8 cellular contexts compared by ENCODE assay signal in the genomic region with DNA sequence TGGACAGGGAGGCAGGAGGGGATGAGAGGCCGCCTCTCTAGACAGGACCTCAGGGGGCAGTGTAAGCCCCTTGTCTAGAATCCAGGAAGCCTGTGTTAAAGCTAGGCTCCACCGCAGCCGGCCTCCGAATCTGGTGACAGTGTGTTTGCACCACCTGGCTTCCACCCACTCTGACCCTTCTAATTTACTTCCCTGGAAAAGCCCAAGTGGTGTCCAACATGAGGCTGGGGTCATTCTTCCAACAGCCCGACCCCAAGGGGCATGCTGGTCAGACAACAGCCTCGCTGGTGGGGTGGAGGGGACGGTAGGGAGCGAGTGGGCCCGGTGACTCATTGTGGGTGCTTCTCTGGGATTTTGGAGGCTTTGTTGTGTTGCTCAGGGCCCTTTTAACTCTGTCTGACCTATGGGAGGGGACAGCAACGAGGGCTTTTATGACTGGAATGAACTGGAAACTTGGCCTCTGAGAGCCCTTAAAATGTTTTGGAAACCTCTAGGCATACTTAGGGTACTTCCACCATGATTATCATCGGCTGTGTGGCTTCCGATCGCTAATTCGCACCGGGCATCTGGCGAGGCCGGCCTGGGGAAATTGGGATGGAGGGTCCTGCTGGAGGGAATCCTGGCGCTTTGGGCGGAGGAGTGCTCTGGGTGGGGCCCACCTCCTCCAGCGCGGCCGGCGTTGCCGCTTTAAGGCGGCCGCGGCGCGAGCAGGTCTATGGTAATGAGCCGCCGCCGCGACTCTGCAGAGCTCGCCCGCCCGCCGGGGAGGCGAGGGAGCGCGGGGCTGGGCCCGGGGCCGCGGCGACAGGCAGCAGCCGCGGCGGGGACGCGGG. TPM values are rescaled to one million over a fixed set of nuclear protein-coding genes. Genes with fewer than 3 reads are reported as not detected.
DNase-seq lines count a peak whose midpoint lies in the region; ATAC-seq and TF ChIP-seq lines count a peak whose summit lies in the region.

Gene CELSR2 (plus strand): TSS at position 743 of the 833 bp plus-strand sequence. CDS start 541 bp downstream, outside the sequence.

- H2AFZ ChIP-seq in OCI-LY7 (ENCODE audit: low read length) = peak within 1 kb of the TSS; percentile 71; the same call in 1 of the 2 replicates

- BruUV-seq in OCI-LY7 (replicated peaks; lab: Mats Ljungman, UMichigan) = no TSS peak

- no peaks in the 10 kb centered on the region for H3K36me3 Mint-ChIP-seq in activated T-helper 1 cell treated with anti-CD3 and anti-CD28 coated beads, Interleukin-12 subunit alpha, Interleukin-12 subunit beta, Interleukin-2, Interleukin-4 antibody, amounts not matched to agents 30 ng/mL and 10 ng/mL and 1 ng/mL, durations not matched to agents 14 hours and 24 hours and 36 hours (ENCODE audit: low read depth)
- H3K36me3 Mint-ChIP-seq in natural killer cell treated with Interleukin-12 subunit alpha and Interleukin-12 subunit beta and Interleukin-15 and Interleukin-18, amount 100 ng/mL, for 72 hours = no peaks in the 10 kb centered on the region

- H3K9me2 ChIP-seq in OCI-LY7 (ENCODE audit: insufficient read depth, low read length) = no peaks in the 10 kb centered on the region

- peak within 1 kb of the TSS; percentile 65 for H3K4me2 ChIP-seq in OCI-LY7 (ENCODE audit: low read length)

- no peaks in the 10 kb centered on the region for H3K9me3 ChIP-seq in OCI-LY7 (ENCODE audit: low read length)

- no peaks in the 10 kb centered on the region for H3K36me3 ChIP-seq in OCI-LY7 (ENCODE audit: insufficient read depth, low read length)

- ATAC-seq in GM19351 (IDR thresholded peaks at IDR 0.05; ENCODE audit: unreplicated experiment) (peak; percentile 86), HG03520 (IDR thresholded peaks at IDR 0.05; ENCODE audit: unreplicated experiment) (peak; percentile 67)
- ATAC-seq in natural killer cell treated with Interleukin-12 subunit alpha and Interleukin-12 subunit beta and Interleukin-15 and Interleukin-18, amount 100 ng/mL, for 72 hours = peak; percentile 88 to 91

- H3K9me3 Mint-ChIP-seq in activated T-helper 1 cell treated with anti-CD3 and anti-CD28 coated beads, Interleukin-12 subunit alpha, Interleukin-12 subunit beta, Interleukin-2, Interleukin-4 antibody, amounts not matched to agents 30 ng/mL and 10 ng/mL and 1 ng/mL, durations not matched to agents 14 hours and 24 hours and 36 hours = no peaks in the 10 kb centered on the region
- H3K9me3 Mint-ChIP-seq in natural killer cell treated with Interleukin-12 subunit alpha and Interleukin-12 subunit beta and Interleukin-15 and Interleukin-18, amount 100 ng/mL, for 72 hours = no peaks in the 10 kb centered on the region

- H3K4me3 ChIP-seq in OCI-LY7 (ENCODE audit: low read depth, low read length, poor library complexity, severe bottlenecking) = peak within 1 kb of the TSS; percentile 72
- peak within 1 kb of the TSS; percentile 31 for H3K4me3 ChIP-seq in fibroblast of pulmonary artery (replicated peaks; ENCODE audit: low read depth, low read length)

- no peaks in the 10 kb centered on the region for H4K20me1 ChIP-seq in OCI-LY7 (ENCODE audit: insufficient read depth, low read length)

- H3K27ac ChIP-seq in OCI-LY7 (ENCODE audit: low read depth, low read length, poor library complexity, severe bottlenecking) (no peak within 1 kb of the TSS), substantia nigra (ENCODE audit: low read depth, low read length, poor library complexity, severe bottlenecking) (peak within 1 kb of the TSS; percentile 69)

- CTCF ChIA-PET in OCI-LY7 (lab: Charles Lee; ENCODE audit: unreplicated experiment) = no interaction called here

- POLR2A ChIA-PET in OCI-LY7 (lab: Charles Lee) = no interaction called here

- peak within 1 kb of the TSS; percentile 72 for H3K4me3 Mint-ChIP-seq in activated T-helper 1 cell treated with anti-CD3 and anti-CD28 coated beads, Interleukin-12 subunit alpha, Interleukin-12 subunit beta, Interleukin-2, Interleukin-4 antibody, amounts not matched to agents 30 ng/mL and 10 ng/mL and 1 ng/mL, durations not matched to agents 14 hours and 24 hours and 36 hours
- H3K4me3 Mint-ChIP-seq in natural killer cell treated with Interleukin-12 subunit alpha and Interleukin-12 subunit beta and Interleukin-15 and Interleukin-18, amount 100 ng/mL, for 72 hours = no peak within 1 kb of the TSS

- no peaks in the 10 kb centered on the region for H3K79me2 ChIP-seq in OCI-LY7 (ENCODE audit: insufficient read depth, low read depth, low read length)

- H3K4me1 Mint-ChIP-seq in activated T-helper 1 cell treated with anti-CD3 and anti-CD28 coated beads, Interleukin-12 subunit alpha, Interleukin-12 subunit beta, Interleukin-2, Interleukin-4 antibody, amounts not matched to agents 30 ng/mL and 10 ng/mL and 1 ng/mL, durations not matched to agents 14 hours and 24 hours and 36 hours (ENCODE audit: low read depth) = peaks cover 6% of the 10 kb centered on the region
- H3K4me1 Mint-ChIP-seq in natural killer cell treated with Interleukin-12 subunit alpha and Interleukin-12 subunit beta and Interleukin-15 and Interleukin-18, amount 100 ng/mL, for 72 hours (ENCODE audit: low read depth in 2 of 2) = peaks cover 5 to 20% of the 10 kb centered on the region in 2 donors

- H3K27ac Mint-ChIP-seq in activated T-helper 1 cell treated with anti-CD3 and anti-CD28 coated beads, Interleukin-12 subunit alpha, Interleukin-12 subunit beta, Interleukin-2, Interleukin-4 antibody, amounts not matched to agents 30 ng/mL and 10 ng/mL and 1 ng/mL, durations not matched to agents 14 hours and 24 hours and 36 hours = no peak within 1 kb of the TSS
- no peak within 1 kb of the TSS for H3K27ac Mint-ChIP-seq in natural killer cell treated with Interleukin-12 subunit alpha and Interleukin-12 subunit beta and Interleukin-15 and Interleukin-18, amount 100 ng/mL, for 72 hours

- DNase-seq in CD1c-positive myeloid dendritic cell (ENCODE audit: extremely low spot score) (peak; percentile 74), OCI-LY7 (ENCODE audit: low spot score) (peak; percentile 88), fibroblast of pulmonary artery (ENCODE audit: low read depth) (peak; percentile 50), substantia nigra (lab: John Stamatoyannopoulos, UW) (peak in 29 of 49 donors; percentile 32 to 85 (median 57))
- peak; percentile 67 for DNase-seq in activated T-helper 1 cell treated with anti-CD3 and anti-CD28 coated beads, Interleukin-12 subunit alpha, Interleukin-12 subunit beta, Interleukin-2, Interleukin-4 antibody, amounts not matched to agents 30 ng/mL and 10 ng/mL and 1 ng/mL, durations not matched to agents 14 hours and 24 hours and 36 hours (ENCODE audit: low spot score)
- peak; percentile 68 for DNase-seq in natural killer cell treated with Interleukin-12 subunit alpha and Interleukin-12 subunit beta and Interleukin-15 and Interleukin-18, amount 100 ng/mL, for 72 hours (ENCODE audit: low spot score)

- H3K27me3 Mint-ChIP-seq in activated T-helper 1 cell treated with anti-CD3 and anti-CD28 coated beads, Interleukin-12 subunit alpha, Interleukin-12 subunit beta, Interleukin-2, Interleukin-4 antibody, amounts not matched to agents 30 ng/mL and 10 ng/mL and 1 ng/mL, durations not matched to agents 14 hours and 24 hours and 36 hours (ENCODE audit: insufficient read depth) = peaks cover 14% of the 10 kb centered on the region
- H3K27me3 Mint-ChIP-seq in natural killer cell treated with Interleukin-12 subunit alpha and Interleukin-12 subunit beta and Interleukin-15 and Interleukin-18, amount 100 ng/mL, for 72 hours = peaks cover 9 to 15% of the 10 kb centered on the region in 2 donors

- intact Hi-C loops in OCI-LY7 (cut with micrococcal nuclease; ENCODE audit: unreplicated experiment) = loop anchor here (1.0 kb wide), 2 partner anchors 8 to 235 kb away; no protein-coding TSS in a partner anchor
- intact Hi-C loops in activated T-helper 1 cell treated with anti-CD3 and anti-CD28 coated beads, Interleukin-12 subunit alpha, Interleukin-12 subunit beta, Interleukin-2, Interleukin-4 antibody, amounts not matched to agents 30 ng/mL and 10 ng/mL and 1 ng/mL, durations not matched to agents 14 hours and 24 hours and 36 hours (cut with micrococcal nuclease) = loop anchor here (1.0 to 5.0 kb wide), 6 partner anchors 8 to 287 kb away; partner anchors contain the start of genes CLCC1, PSRC1 and SARS1

- H3K4me1 ChIP-seq in OCI-LY7 (ENCODE audit: insufficient read depth, low read length, poor library complexity, severe bottlenecking) = peaks cover 21% of the 10 kb centered on the region

- TF ChIP-seq CTCF in OCI-LY7 (conservative IDR thresholded peaks at IDR 0.05; ENCODE audit: low read length) (no peak), fibroblast of pulmonary artery (IDR thresholded peaks at IDR 0.05; ENCODE audit: low read length, missing control alignments) (no peak)

RNA-seq across cellular contexts. Expression of gene CELSR2, which starts in this region (rescaled TPM):
- 5.0 and 6.9 TPM in 2 replicates for total RNA-seq in OCI-LY7 (2014; rRNA removed; shearing (Covaris generic))
- 12.5 and 13.0 TPM in 2 replicates for total RNA-seq in OCI-LY7 (2022)
- 4.1 and 4.9 TPM in 2 replicates for total RNA-seq in activated T-helper 1 cell treated with anti-CD3 and anti-CD28 coated beads, Interleukin-12 subunit alpha, Interleukin-12 subunit beta, Interleukin-2, Interleukin-4 antibody, amounts not matched to agents 30 ng/mL and 10 ng/mL and 1 ng/mL, durations not matched to agents 14 hours and 24 hours and 36 hours
- total RNA-seq in natural killer cell treated with Interleukin-12 subunit alpha and Interleukin-12 subunit beta and Interleukin-15 and Interleukin-18, amount 100 ng/mL, for 72 hours = 1 to 10 TPM; 1.5 to 2.6 TPM
